11 cellular contexts compared by ENCODE assay signal in genomic region chr11:121161349-121161917, GRCh38.
"Had no signal": no experiment of that assay in that cellular context is flagged by ENCODE, and none has a peak within 500 bp of the region (broad histone marks: within the 10 kb centered on the region; RNA-seq: fewer than 3 reads in every experiment).

No MANE protein-coding gene starts in this region.

- H3K9me3 ChIP-seq: HAP-1 had no signal

- H3K4me3 ChIP-seq: GM23248, GM23338, HAP-1 had no signal

- H2AFZ ChIP-seq: GM23248 had no signal

- H3K36me3 ChIP-seq: HAP-1 had no signal

- ATAC-seq: GM23338, HCT116 had no signal

- DNase-seq: GM23248, GOT3, H7, H9, HCEC 1CT, HFFc6 had no signal

- H3K4me1 ChIP-seq: HAP-1 had no signal

- H3K4me2 ChIP-seq: GM23338 had no signal

- H3K27ac ChIP-seq: GM23248 had no signal

- FAIRE-seq: H1, H54 had no signal

- H3K9ac ChIP-seq: GM23248 had no signal
